ENCODE assay signal across 17 cellular contexts in the genomic region with DNA sequence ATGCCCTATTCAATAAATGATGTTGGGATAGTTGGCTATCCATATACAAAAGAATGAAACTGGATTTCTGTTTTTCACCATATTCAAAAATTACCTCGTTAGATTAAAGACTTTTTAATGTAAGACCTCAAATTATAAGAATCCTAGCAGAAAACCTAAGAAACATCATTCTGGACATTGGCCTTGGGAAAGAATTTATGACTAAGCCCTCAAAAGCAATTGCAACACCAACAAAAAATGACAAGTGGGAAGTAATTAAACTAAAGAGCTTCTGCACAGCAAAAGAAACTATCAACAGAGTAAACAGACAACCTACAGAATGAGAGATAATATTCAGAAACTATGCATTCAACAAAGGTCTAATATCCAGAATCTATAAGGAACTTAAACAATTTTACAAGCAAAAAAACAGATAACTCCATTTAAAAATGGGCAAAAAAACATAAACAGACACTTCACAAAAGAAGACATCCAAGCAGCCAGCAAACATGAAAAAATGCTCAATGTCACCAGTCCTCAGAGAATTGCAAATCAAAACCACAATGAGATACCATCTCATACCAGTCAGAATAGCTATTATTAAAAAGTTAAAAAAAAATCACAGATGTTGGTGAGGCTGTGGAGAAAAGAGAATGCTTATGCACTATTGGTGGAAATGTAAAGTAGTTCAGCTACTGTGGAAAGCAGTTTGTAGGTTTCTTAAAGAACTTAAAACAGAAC.
DNase-seq lines count a peak whose midpoint lies in the region; ATAC-seq, FAIRE-seq and TF ChIP-seq lines count a peak whose summit lies in the region.
"Had no signal": no experiment of that assay in that cellular context is flagged by ENCODE, and none has a peak within 500 bp of the region (broad histone marks: within the 10 kb centered on the region; RNA-seq: fewer than 3 reads in every experiment).

No MANE protein-coding gene starts in this region.

- BruUV-seq in A673 (replicated peaks; lab: Mats Ljungman, UMichigan) = no TSS peak

- no peaks in the 10 kb centered on the region for H3K4me1 Mint-ChIP-seq in WTC11
- H3K4me1 Mint-ChIP-seq: activated naive CD8-positive, alpha-beta T cell treated with anti-CD3 and anti-CD28 coated beads, Interleukin-2, amount 10 ng/mL, durations not matched to agents 7 days and 5 days had no signal

- DNase-seq in A673 (ENCODE audit: low spot score) = peak; percentile 52
- DNase-seq in RCC 7860 (ENCODE audit: low spot score) = no peak
- DNase-seq in fibroblast of mammary gland (ENCODE audit: low read depth) = peak; percentile 68
- no peak for DNase-seq in superior temporal gyrus (ENCODE audit: extremely low spot score)
- no peak for DNase-seq in WTC11 (ENCODE audit: low spot score)
- DNase-seq in body of pancreas = no peak
- no peak for DNase-seq in cardiac septum (ENCODE audit: low spot score)
- DNase-seq: activated naive CD8-positive, alpha-beta T cell treated with anti-CD3 and anti-CD28 coated beads, Interleukin-2, amount 10 ng/mL, durations not matched to agents 7 days and 5 days; dermis blood vessel endothelial cell; DMS79; foreskin melanocyte; NCI-H2171; posterior cingulate gyrus; tibial artery had no signal

- no peaks in the 10 kb centered on the region for H3K36me3 Mint-ChIP-seq in WTC11

- no peaks in the 10 kb centered on the region for H3K36me3 ChIP-seq in A673 (ENCODE audit: insufficient read depth, low read length, poor library complexity, severe bottlenecking)
- H3K36me3 ChIP-seq in HEK293 (ENCODE audit: control insufficient read depth in 2 of 2, insufficient read depth in 1 of 2, low read length in 2 of 2) = no peaks in the 10 kb centered on the region
- H3K36me3 ChIP-seq in body of pancreas (replicated peaks in 1 of 2; ENCODE audit: insufficient read depth in 1 of 2, low read depth in 2 of 2) = no peaks in the 10 kb centered on the region
- H3K36me3 ChIP-seq: tibial artery had no signal

- H3K4me3 ChIP-seq in A673 (ENCODE audit: low read depth, low read length, poor library complexity, severe bottlenecking) (no peak overlapping the region), HEK293 (ENCODE audit: low read depth, low read length) (no peak overlapping the region), fibroblast of mammary gland (ENCODE audit: control insufficient read depth, low read depth, low read length) (no peak overlapping the region), body of pancreas (no peak overlapping the region)
- H3K4me3 ChIP-seq: tibial artery had no signal

- no peak for ATAC-seq in WTC11
- no peak for ATAC-seq in body of pancreas

- no peaks in the 10 kb centered on the region for H3K27me3 Mint-ChIP-seq in WTC11 (ENCODE audit: low read depth)

- intact Hi-C loops in A673 (cut with micrococcal nuclease; ENCODE audit: unreplicated experiment) (no loop called here), body of pancreas (cut with DNase I) (no loop called here), cardiac septum (cut with DNase I) (no loop called here)

- H3K4me1 ChIP-seq in A673 (ENCODE audit: insufficient read depth, low read length, poor library complexity, severe bottlenecking) (no peaks in the 10 kb centered on the region), HEK293 (ENCODE audit: control insufficient read depth, insufficient read depth, low read length) (no peaks in the 10 kb centered on the region), body of pancreas (no peaks in the 10 kb centered on the region)
- H3K4me1 ChIP-seq: tibial artery had no signal

- H3K4me3 Mint-ChIP-seq in WTC11 = no peak overlapping the region
- H3K4me3 Mint-ChIP-seq: activated naive CD8-positive, alpha-beta T cell treated with anti-CD3 and anti-CD28 coated beads, Interleukin-2, amount 10 ng/mL, durations not matched to agents 7 days and 5 days had no signal

- no peak overlapping the region for H3K27ac Mint-ChIP-seq in WTC11
- H3K27ac Mint-ChIP-seq: activated naive CD8-positive, alpha-beta T cell treated with anti-CD3 and anti-CD28 coated beads, Interleukin-2, amount 10 ng/mL, durations not matched to agents 7 days and 5 days had no signal

- FAIRE-seq in RCC 7860 (lab: Jason Lieb, UNC) = peak; percentile 65
- FAIRE-seq: GM12892 had no signal

- no peaks in the 10 kb centered on the region for H3K9me3 ChIP-seq in A673 (ENCODE audit: low read depth, low read length, poor library complexity, severe bottlenecking)
- no peaks in the 10 kb centered on the region for H3K9me3 ChIP-seq in HEK293 (ENCODE audit: control insufficient read depth, insufficient read depth, low read depth, low read length)
- peaks cover 0 to 4% (median 0%) of the 10 kb centered on the region in 3 donors for H3K9me3 ChIP-seq in body of pancreas
- H3K9me3 ChIP-seq: tibial artery had no signal

- WGBS in body of pancreas, 2 donors = 21 to 33% methylated on average over 1 of the region's 1 CpG

- H3K27ac ChIP-seq in A673 (ENCODE audit: low read depth, low read length, poor library complexity, severe bottlenecking) (no peak overlapping the region), HEK293 (ENCODE audit: extremely low read depth, low read depth, low read length) (no peak overlapping the region), body of pancreas (no peak overlapping the region)
- H3K27ac ChIP-seq: KMS-11, tibial artery had no signal

- TF ChIP-seq CTCF in A673 (conservative IDR thresholded peaks at IDR 0.05; ENCODE audit: low read depth, low read length) = no peak
- no peak for TF ChIP-seq CTCF in HEK293 (tag by site-specific recombination; IDR thresholded peaks at IDR 0.05)
- TF ChIP-seq CTCF in fibroblast of mammary gland (conservative IDR thresholded peaks at IDR 0.05; ENCODE audit: control insufficient read depth, insufficient read depth, low read depth, low read length) = no peak
- TF ChIP-seq CTCF in WTC11 (IDR thresholded peaks at IDR 0.05) = no peak
- no peak for TF ChIP-seq CTCF in body of pancreas (IDR thresholded peaks at IDR 0.05)

- H3K9me3 Mint-ChIP-seq in WTC11 = peaks cover 7% of the 10 kb centered on the region

- no peak for TF ChIP-seq POLR2A in body of pancreas (IDR thresholded peaks at IDR 0.05)

- CTCF ChIA-PET in A673 (lab: Charles Lee) = no interaction called here
- CTCF ChIA-PET in HEK293 (lab: Yijun Ruan, JAX) = no interaction called here
- CTCF ChIA-PET in WTC11 (lab: Charles Lee) = no interaction called here

- POLR2A ChIA-PET in A673 (lab: Charles Lee; ENCODE audit: low non-redundant PET) (no interaction called here), HEK293 (lab: Yijun Ruan, JAX) (interaction anchor here (0.7 kb wide), 1 partner anchor 375 kb away, joined by 6 read pairs; no protein-coding TSS in a partner anchor), WTC11 (lab: Charles Lee) (interaction anchor here (1.0 kb wide), 1 partner anchor 9 kb away, joined by 3 read pairs; no protein-coding TSS in a partner anchor)

- H3K27me3 ChIP-seq in A673 (replicated peaks; ENCODE audit: insufficient read depth, low read depth, low read length, poor library complexity) (no peaks in the 10 kb centered on the region), body of pancreas (no peaks in the 10 kb centered on the region)
- H3K27me3 ChIP-seq: tibial artery had no signal

TF ChIP-seq in HEK293, 187 proteins besides CTCF, POLR2A, EP300 and RAD21 (continues in another document):
- TF ChIP-seq ZSCAN16 (tag by site-specific recombination; IDR thresholded peaks at IDR 0.05) (no peak), ZNF48 (tag by site-specific recombination; IDR thresholded peaks at IDR 0.05) (no peak), ZNF366 (tag by site-specific recombination; conservative IDR thresholded peaks at IDR 0.05) (peak; percentile 40; the same call in 1 of the 2 replicates), EGR2 (tag by site-specific recombination; IDR thresholded peaks at IDR 0.05; ENCODE audit: low read depth) (no peak), ZNF571 (tag by site-specific recombination; IDR thresholded peaks at IDR 0.05) (no peak), YY2 (tag by site-specific recombination; IDR thresholded peaks at IDR 0.05) (no peak), ZNF16 (tag by site-specific recombination; IDR thresholded peaks at IDR 0.05; ENCODE audit: low read depth) (no peak), ZNF19 (tag by site-specific recombination; IDR thresholded peaks at IDR 0.05; ENCODE audit: low read depth) (no peak), ZNF433 (tag by site-specific recombination; IDR thresholded peaks at IDR 0.05; ENCODE audit: low read depth) (no peak)
- TF ChIP-seq, protein P1, sequence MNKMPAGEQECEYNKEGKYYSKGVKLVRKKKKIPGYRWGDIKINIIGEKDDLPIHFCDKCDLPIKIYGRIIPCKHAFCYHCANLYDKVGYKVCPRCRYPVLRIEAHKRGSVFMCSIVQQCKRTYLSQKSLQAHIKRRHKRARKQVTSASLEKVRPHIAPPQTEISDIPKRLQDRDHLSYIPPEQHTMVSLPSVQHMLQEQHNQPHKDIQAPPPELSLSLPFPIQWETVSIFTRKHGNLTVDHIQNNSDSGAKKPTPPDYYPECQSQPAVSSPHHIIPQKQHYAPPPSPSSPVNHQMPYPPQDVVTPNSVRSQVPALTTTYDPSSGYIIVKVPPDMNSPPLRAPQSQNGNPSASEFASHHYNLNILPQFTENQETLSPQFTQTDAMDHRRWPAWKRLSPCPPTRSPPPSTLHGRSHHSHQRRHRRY (tag by site-specific recombination; IDR thresholded peaks at IDR 0.05) = no peak

TF ChIP-seq in WTC11, 78 proteins besides CTCF, POLR2A, EP300 and RAD21 (continues in another document):
- no peak for TF ChIP-seq GTF2I (CRISPR knock-in tag; conservative IDR thresholded peaks at IDR 0.05)
- TF ChIP-seq, protein P2, sequence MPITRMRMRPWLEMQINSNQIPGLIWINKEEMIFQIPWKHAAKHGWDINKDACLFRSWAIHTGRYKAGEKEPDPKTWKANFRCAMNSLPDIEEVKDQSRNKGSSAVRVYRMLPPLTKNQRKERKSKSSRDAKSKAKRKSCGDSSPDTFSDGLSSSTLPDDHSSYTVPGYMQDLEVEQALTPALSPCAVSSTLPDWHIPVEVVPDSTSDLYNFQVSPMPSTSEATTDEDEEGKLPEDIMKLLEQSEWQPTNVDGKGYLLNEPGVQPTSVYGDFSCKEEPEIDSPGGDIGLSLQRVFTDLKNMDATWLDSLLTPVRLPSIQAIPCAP (CRISPR knock-in tag; IDR thresholded peaks at IDR 0.05) = no peak
- no peak for TF ChIP-seq ZNF416 (CRISPR knock-in tag; IDR thresholded peaks at IDR 0.05)
- TF ChIP-seq NFATC4 (CRISPR knock-in tag; IDR thresholded peaks at IDR 0.05) = no peak
- TF ChIP-seq MYBL2 (CRISPR knock-in tag; IDR thresholded peaks at IDR 0.05) = no peak
- TF ChIP-seq, protein P3, sequence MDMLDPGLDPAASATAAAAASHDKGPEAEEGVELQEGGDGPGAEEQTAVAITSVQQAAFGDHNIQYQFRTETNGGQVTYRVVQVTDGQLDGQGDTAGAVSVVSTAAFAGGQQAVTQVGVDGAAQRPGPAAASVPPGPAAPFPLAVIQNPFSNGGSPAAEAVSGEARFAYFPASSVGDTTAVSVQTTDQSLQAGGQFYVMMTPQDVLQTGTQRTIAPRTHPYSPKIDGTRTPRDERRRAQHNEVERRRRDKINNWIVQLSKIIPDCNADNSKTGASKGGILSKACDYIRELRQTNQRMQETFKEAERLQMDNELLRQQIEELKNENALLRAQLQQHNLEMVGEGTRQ (CRISPR knock-in tag; IDR thresholded peaks at IDR 0.05) = no peak

Comparison
In these comparisons a context has a peak if more than half of its experiments do, and no peak if none do; other contexts are left out.
1. DNase-seq: peak in A673 (single experiment) and fibroblast of mammary gland (single experiment); none in RCC 7860 (single experiment), superior temporal gyrus (single experiment), WTC11 (single experiment), body of pancreas (0 of 4) and cardiac septum (single experiment).